Comparison of ENCODE assay signal across 15 cellular contexts in genomic region chr13:99316657-99317244, GRCh38. TPM values are rescaled to one million over a fixed set of nuclear protein-coding genes. Genes with fewer than 3 reads are reported as not detected.
A peak's percentile ranks its signal among the peaks of the same experiment; 100 is the strongest.
DNase-seq lines count a peak whose midpoint lies in the region; ATAC-seq, FAIRE-seq and TF ChIP-seq lines count a peak whose summit lies in the region.
"Had no signal": no experiment of that assay in that cellular context is flagged by ENCODE, and none has a peak within 500 bp of the region (broad histone marks: within the 10 kb centered on the region; RNA-seq: fewer than 3 reads in every experiment).

No MANE protein-coding gene starts in this region.

- no peak overlapping the region for H2AFZ ChIP-seq in Karpas-422 (ENCODE audit: low read length)

- H3K4me2 ChIP-seq in Karpas-422 (ENCODE audit: low read depth, low read length, poor library complexity, severe bottlenecking) = no peak overlapping the region

- no peak overlapping the region for H3K9ac ChIP-seq in Karpas-422 (ENCODE audit: low read length)

- TF ChIP-seq CTCF in pancreas (IDR thresholded peaks at IDR 0.05) = no peak

- peaks cover 89% of the 10 kb centered on the region for H3K4me1 Mint-ChIP-seq in activated naive CD4-positive, alpha-beta T cell treated with anti-CD3 and anti-CD28 coated beads, Interleukin-2, amount 50 U/mL, for 24 hours
- peaks cover 81% of the 10 kb centered on the region for H3K4me1 Mint-ChIP-seq in activated naive CD8-positive, alpha-beta T cell (ENCODE audit: low read depth)

- no peaks in the 10 kb centered on the region for H3K9me3 ChIP-seq in pancreas
- H3K9me3 ChIP-seq in Karpas-422 (ENCODE audit: low read length) = no peaks in the 10 kb centered on the region
- no peaks in the 10 kb centered on the region for H3K9me3 ChIP-seq in MG63
- H3K9me3 ChIP-seq: BE2C had no signal

- ATAC-seq in pancreas = peak; percentile 79 to 91 (median 84)

- H3K36me3 Mint-ChIP-seq in activated naive CD4-positive, alpha-beta T cell treated with anti-CD3 and anti-CD28 coated beads, Interleukin-2, amount 50 U/mL, for 24 hours = peaks cover 27% of the 10 kb centered on the region
- peaks cover 27% of the 10 kb centered on the region for H3K36me3 Mint-ChIP-seq in activated naive CD8-positive, alpha-beta T cell

- no peaks in the 10 kb centered on the region for H3K27me3 Mint-ChIP-seq in activated naive CD4-positive, alpha-beta T cell treated with anti-CD3 and anti-CD28 coated beads, Interleukin-2, amount 50 U/mL, for 24 hours
- no peaks in the 10 kb centered on the region for H3K27me3 Mint-ChIP-seq in activated naive CD8-positive, alpha-beta T cell
- H3K27me3 Mint-ChIP-seq: activated naive CD8-positive, alpha-beta T cell treated with anti-CD3 and anti-CD28 coated beads, Interleukin-2, amount 10 ng/mL, durations not matched to agents 7 days and 5 days had no signal

- peaks cover 5 to 10% (median 7%) of the 10 kb centered on the region in 3 donors for H3K4me1 ChIP-seq in pancreas
- H3K4me1 ChIP-seq in Karpas-422 (ENCODE audit: low read length) = peaks cover 39% of the 10 kb centered on the region
- H3K4me1 ChIP-seq: BE2C had no signal

- H3K27ac Mint-ChIP-seq in activated naive CD4-positive, alpha-beta T cell treated with anti-CD3 and anti-CD28 coated beads, Interleukin-2, amount 50 U/mL, for 24 hours = peak overlapping the region; percentile 94
- peak overlapping the region; percentile 98 for H3K27ac Mint-ChIP-seq in activated naive CD8-positive, alpha-beta T cell
- H3K27ac Mint-ChIP-seq: activated naive CD8-positive, alpha-beta T cell treated with anti-CD3 and anti-CD28 coated beads, Interleukin-2, amount 10 ng/mL, durations not matched to agents 7 days and 5 days had no signal

- intact Hi-C loops in pancreas (cut with DNase I) = no loop called here
- intact Hi-C loops in posterior cingulate gyrus (cut with DNase I) = no loop called here

- peaks cover 21% of the 10 kb centered on the region for H3K79me2 ChIP-seq in Karpas-422 (ENCODE audit: low read length)

- H3K9me3 Mint-ChIP-seq in activated naive CD4-positive, alpha-beta T cell treated with anti-CD3 and anti-CD28 coated beads, Interleukin-2, amount 50 U/mL, for 24 hours = no peaks in the 10 kb centered on the region
- H3K9me3 Mint-ChIP-seq in activated naive CD8-positive, alpha-beta T cell (ENCODE audit: low read depth) = no peaks in the 10 kb centered on the region

- H3K36me3 ChIP-seq in pancreas (no peaks in the 10 kb centered on the region), Karpas-422 (ENCODE audit: insufficient read depth, low read length) (no peaks in the 10 kb centered on the region), MG63 (peaks cover 7% of the 10 kb centered on the region)
- H3K36me3 ChIP-seq: BE2C had no signal

- H3K9me2 ChIP-seq in Karpas-422 (replicated peaks; ENCODE audit: insufficient read depth, low read length) = no peaks in the 10 kb centered on the region

- 37 to 40% methylated on average over 6 of the region's 6 CpGs for WGBS in pancreas, 2 donors

- peak overlapping the region; percentile 44 for H3K4me3 Mint-ChIP-seq in activated naive CD4-positive, alpha-beta T cell treated with anti-CD3 and anti-CD28 coated beads, Interleukin-2, amount 50 U/mL, for 24 hours
- peak overlapping the region; percentile 66 for H3K4me3 Mint-ChIP-seq in activated naive CD8-positive, alpha-beta T cell
- H3K4me3 Mint-ChIP-seq: activated naive CD8-positive, alpha-beta T cell treated with anti-CD3 and anti-CD28 coated beads, Interleukin-2, amount 10 ng/mL, durations not matched to agents 7 days and 5 days had no signal

- H3K4me3 ChIP-seq in pancreas = no peak overlapping the region
- H3K4me3 ChIP-seq in Karpas-422 (ENCODE audit: low read length) = no peak overlapping the region
- no peak overlapping the region for H3K4me3 ChIP-seq in MG63

- no peak for DNase-seq in activated naive CD4-positive, alpha-beta T cell treated with anti-CD3 and anti-CD28 coated beads, Interleukin-2, amount 50 U/mL, for 16 hours
- DNase-seq in NCI-H187 treated with DMSO at 0.1 percent for 48 hours (lab: John Stamatoyannopoulos, UW) (peak; percentile 88), pancreas (peak in 4 of 6 donors; percentile 50 to 70 (median 58)), Karpas-422 (no peak), posterior cingulate gyrus (no peak), MG63 (no peak)
- DNase-seq: activated naive CD8-positive, alpha-beta T cell treated with anti-CD3 and anti-CD28 coated beads, Interleukin-2, amount 10 ng/mL, durations not matched to agents 7 days and 5 days; BE2C; hypothalamus; NCI-H1694 treated with DMSO at 0.1 percent for 48 hours; retina; WERI-Rb-1 had no signal

- no peak overlapping the region for H3K27ac ChIP-seq in pancreas
- H3K27ac ChIP-seq in Karpas-422 (ENCODE audit: low read length) = no peak overlapping the region
- H3K27ac ChIP-seq: WERI-Rb-1 had no signal

- H4K20me1 ChIP-seq in Karpas-422 (ENCODE audit: insufficient read depth, low read depth, low read length) = no peaks in the 10 kb centered on the region

- H3K27me3 ChIP-seq in pancreas (no peaks in the 10 kb centered on the region), Karpas-422 (ENCODE audit: low read length) (no peaks in the 10 kb centered on the region), MG63 (no peaks in the 10 kb centered on the region)
- H3K27me3 ChIP-seq: BE2C had no signal

- FAIRE-seq in pancreas (lab: Jason Lieb, UNC) = no peak

RNA-seq across cellular contexts. Expression of gene GPR183, which starts 9.6 kb away (rescaled TPM):
- total RNA-seq in pancreas = 1 to 10 TPM in 3 of 6 donors, under 1 TPM in 3; 0.23 to 3.5 (median 1.1) TPM
- polyA plus RNA-seq in pancreas = 1 to 10 TPM in 1 of 2 donors, under 1 TPM in 1; 0.61 to 1.2 TPM
- 0.11 TPM in 1 of 2 replicates, not detected in the other for total RNA-seq in Karpas-422 (2014; rRNA removed; shearing (Covaris generic); ENCODE audit: low replicate concordance)
- not detected in 2 replicates for total RNA-seq in MG63 (2014; rRNA removed; shearing (Covaris generic); ENCODE audit: low replicate concordance)

RNA-seq across cellular contexts. Expression of gene GPR18, which starts 58.6 kb away (rescaled TPM):
- under 1 TPM in 1 of 6 donors, not detected in 5; 0.22 TPM for total RNA-seq in pancreas
- polyA plus RNA-seq in pancreas = under 1 TPM in 1 of 2 donors, not detected in 1; 0.14 TPM
- 45.4 and 126 TPM in 2 replicates for total RNA-seq in Karpas-422 (2014; rRNA removed; shearing (Covaris generic); ENCODE audit: low replicate concordance)
- not detected in 2 replicates for total RNA-seq in MG63 (2014; rRNA removed; shearing (Covaris generic); ENCODE audit: low replicate concordance)
- total RNA-seq: RPMI7951 had no signal

Comparison
In these comparisons a context has a peak if more than half of its experiments do, and no peak if none do; other contexts are left out.
1. DNase-seq: peak in NCI-H187 treated with DMSO at 0.1 percent for 48 hours (single experiment) and pancreas (4 of 6); none in activated naive CD4-positive, alpha-beta T cell treated with anti-CD3 and anti-CD28 coated beads, Interleukin-2, amount 50 U/mL, for 16 hours (single experiment), Karpas-422 (single experiment), posterior cingulate gyrus (0 of 10) and MG63 (single experiment).
2. RNA of gene GPR18, which starts 58.6 kb away (total RNA-seq): 45.4 to 126 TPM in Karpas-422; 0.22 TPM in pancreas and not detected in MG63; every median in the first group is over 10 times any median in the second.